In the genomic region with DNA sequence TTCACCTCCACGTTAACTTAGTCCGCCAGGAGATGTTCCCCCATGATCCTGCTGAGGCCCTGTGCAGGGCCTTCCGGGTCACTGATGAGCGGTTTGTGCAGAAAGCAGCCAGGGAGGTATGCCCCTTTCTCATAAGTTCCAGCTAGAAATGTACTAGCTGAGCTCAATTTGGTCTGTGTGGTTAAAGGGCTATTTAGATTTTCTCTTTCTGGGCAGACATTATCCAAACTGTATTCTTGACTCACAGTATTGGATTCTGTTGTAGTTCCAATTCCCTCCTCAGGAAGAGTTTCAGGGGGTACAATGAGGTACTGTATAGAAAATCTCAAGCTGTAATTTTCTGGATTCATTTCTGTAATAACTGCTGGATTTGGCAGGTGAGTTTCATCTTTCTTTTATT, we compare ENCODE assay signal across 22 cellular contexts.
"Had no signal": no experiment of that assay in that cellular context is flagged by ENCODE, and none has a peak within 500 bp of the region (broad histone marks: within the 10 kb centered on the region; RNA-seq: fewer than 3 reads in every experiment).

No MANE protein-coding gene starts in this region.

- H3K27me3 ChIP-seq: breast epithelium, esophagus muscularis mucosa, neutrophil, sigmoid colon, spleen, upper lobe of right lung had no signal

- H3K4me3 ChIP-seq: breast epithelium, coronary artery, esophagus muscularis mucosa, mucosa of descending colon, sigmoid colon, spleen, upper lobe of right lung had no signal

- H3K27me3 Mint-ChIP-seq: activated CD8-positive, alpha-beta T cell treated with anti-CD3 and anti-CD28 coated beads for 36 hours; stimulated activated naive B cell treated with anti-CD40 and anti-IgM and Interleukin-4, amounts not matched to agents 10 μg/mL and 1 μg/mL and 100 μg/mL, for 72 hours had no signal

- FAIRE-seq: endothelial cell of umbilical vein had no signal

- H3K27ac ChIP-seq: breast epithelium, coronary artery, esophagus muscularis mucosa, neutrophil, sigmoid colon, spleen, upper lobe of right lung had no signal

- H3K27ac Mint-ChIP-seq: activated CD8-positive, alpha-beta T cell treated with anti-CD3 and anti-CD28 coated beads for 36 hours; activated naive CD4-positive, alpha-beta T cell treated with anti-CD3 and anti-CD28 coated beads for 36 hours; stimulated activated naive B cell treated with anti-CD40 and anti-IgM and Interleukin-4, amounts not matched to agents 10 μg/mL and 1 μg/mL and 100 μg/mL, for 72 hours had no signal

- H3K4me3 Mint-ChIP-seq: activated CD8-positive, alpha-beta T cell treated with anti-CD3 and anti-CD28 coated beads for 36 hours; activated naive CD4-positive, alpha-beta T cell treated with anti-CD3 and anti-CD28 coated beads for 36 hours; activated T-cell treated with anti-CD3 and anti-CD28 coated beads, Interleukin-2, amount 50 U/mL, for 4 hours; naive thymus-derived CD4-positive, alpha-beta T cell; stimulated activated naive B cell treated with anti-CD40 and anti-IgM and Interleukin-4, amounts not matched to agents 10 μg/mL and 1 μg/mL and 100 μg/mL, for 72 hours had no signal

- DNase-seq: activated CD4-positive, alpha-beta T cell treated with anti-CD3 and anti-CD28 coated beads for 48 hours; activated CD4-positive, CD25-positive, alpha-beta regulatory T cell; activated CD8-positive, alpha-beta T cell treated with anti-CD3 and anti-CD28 coated beads for 36 hours; activated naive CD4-positive, alpha-beta T cell treated with anti-CD3 and anti-CD28 coated beads for 36 hours; activated T-cell treated with anti-CD3 and anti-CD28 coated beads, Interleukin-2, amount 50 U/mL, for 4 hours; effector CD8-positive, alpha-beta T cell; left cardiac atrium; mesenchymal stem cell; mucosa of descending colon; naive thymus-derived CD4-positive, alpha-beta T cell; posterior cingulate gyrus; sigmoid colon; spleen; stimulated activated naive B cell treated with anti-CD40 and anti-IgM and Interleukin-4, amounts not matched to agents 10 μg/mL and 1 μg/mL and 100 μg/mL, for 72 hours; T-helper 1 cell; T-helper 9 cell; upper lobe of right lung had no signal

- H3K36me3 ChIP-seq: breast epithelium, esophagus muscularis mucosa, neutrophil, sigmoid colon, spleen, upper lobe of right lung had no signal

- H3K9me3 Mint-ChIP-seq: activated CD8-positive, alpha-beta T cell treated with anti-CD3 and anti-CD28 coated beads for 36 hours; activated naive CD4-positive, alpha-beta T cell treated with anti-CD3 and anti-CD28 coated beads for 36 hours; activated T-cell treated with anti-CD3 and anti-CD28 coated beads, Interleukin-2, amount 50 U/mL, for 4 hours; naive thymus-derived CD4-positive, alpha-beta T cell; stimulated activated naive B cell treated with anti-CD40 and anti-IgM and Interleukin-4, amounts not matched to agents 10 μg/mL and 1 μg/mL and 100 μg/mL, for 72 hours had no signal

- H3K9me3 ChIP-seq: breast epithelium, esophagus muscularis mucosa, mucosa of descending colon, neutrophil, sigmoid colon, spleen, upper lobe of right lung had no signal

- H3K4me1 ChIP-seq: breast epithelium, esophagus muscularis mucosa, sigmoid colon had no signal

- H3K36me3 Mint-ChIP-seq: stimulated activated naive B cell treated with anti-CD40 and anti-IgM and Interleukin-4, amounts not matched to agents 10 μg/mL and 1 μg/mL and 100 μg/mL, for 72 hours had no signal
